Comparison of ENCODE assay signal across 26 cellular contexts in the genomic region with DNA sequence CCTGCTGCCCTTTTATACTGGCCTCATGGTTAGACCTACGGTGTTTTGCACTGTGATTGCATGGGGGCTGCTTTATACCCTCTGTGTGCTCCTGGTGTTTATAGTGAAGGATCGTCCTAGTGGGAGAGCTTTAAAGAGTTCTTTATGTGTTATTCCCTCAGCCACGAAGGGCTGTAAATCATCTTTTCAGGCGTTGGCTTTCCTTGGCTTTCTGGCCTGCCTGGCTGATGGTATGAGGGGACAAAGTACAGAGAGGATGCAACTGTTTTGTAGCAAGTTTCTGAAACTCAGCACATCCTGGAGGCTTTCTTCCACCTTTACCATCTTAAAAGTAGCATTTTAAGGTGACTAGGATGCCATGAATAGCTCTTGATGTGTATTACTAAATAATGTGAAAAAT.
DNase-seq lines count a peak whose midpoint lies in the region; ATAC-seq, FAIRE-seq and TF ChIP-seq lines count a peak whose summit lies in the region.
"Had no signal": no experiment of that assay in that cellular context is flagged by ENCODE, and none has a peak within 500 bp of the region (broad histone marks: within the 10 kb centered on the region; RNA-seq: fewer than 3 reads in every experiment).

No MANE protein-coding gene starts in this region.

- H3K27me3 Mint-ChIP-seq in nephron (ENCODE audit: low read depth), result peaks cover 4% of the 10 kb centered on the region
- H3K27me3 Mint-ChIP-seq in activated naive CD8-positive, alpha-beta T cell treated with anti-CD3 and anti-CD28 coated beads, Interleukin-2, amount 50 U/mL, for 24 hours, result no peaks in the 10 kb centered on the region
- H3K27me3 Mint-ChIP-seq: IgD-negative memory B cell had no signal

- H3K9me3 Mint-ChIP-seq in nephron, result no peaks in the 10 kb centered on the region
- H3K9me3 Mint-ChIP-seq in activated naive CD8-positive, alpha-beta T cell treated with anti-CD3 and anti-CD28 coated beads, Interleukin-2, amount 50 U/mL, for 24 hours, result no peaks in the 10 kb centered on the region
- H3K9me3 Mint-ChIP-seq: CD8-positive, alpha-beta memory T cell; IgD-negative memory B cell had no signal

- H3K27ac Mint-ChIP-seq in nephron, result peak overlapping the region in 2 of 3 experiments; percentile 23 to 76
- H3K27ac Mint-ChIP-seq in activated naive CD8-positive, alpha-beta T cell treated with anti-CD3 and anti-CD28 coated beads, Interleukin-2, amount 50 U/mL, for 24 hours, result no peak overlapping the region
- H3K27ac Mint-ChIP-seq: CD8-positive, alpha-beta memory T cell; IgD-negative memory B cell had no signal

- POLR2A ChIA-PET in HEK293 (lab: Yijun Ruan, JAX), result no interaction called here

- intact Hi-C loops in colonic mucosa (cut with DNase I), result no loop called here

- TF ChIP-seq CTCF in HEK293 (tag by site-specific recombination; IDR thresholded peaks at IDR 0.05), result no peak
- no peak for TF ChIP-seq CTCF in colonic mucosa (IDR thresholded peaks at IDR 0.05)
- TF ChIP-seq CTCF in nephron (IDR thresholded peaks at IDR 0.05; ENCODE audit: unreplicated experiment in 3 of 3), result no peak

- ATAC-seq in GM18520 (IDR thresholded peaks at IDR 0.05; ENCODE audit: unreplicated experiment) (no peak), GM18873 (IDR thresholded peaks at IDR 0.05; ENCODE audit: low FRiP score, unreplicated experiment) (no peak)
- ATAC-seq in activated naive CD8-positive, alpha-beta T cell treated with anti-CD3 and anti-CD28 coated beads, Interleukin-2, amount 50 U/mL, for 24 hours, result no peak
- ATAC-seq: PC-3 had no signal

- 7 to 24% (median 15%) methylated on average over 4 of the region's 4 CpGs for WGBS in small intestine, 3 donors

- no peak overlapping the region for H3K4me3 ChIP-seq in HEK293 (ENCODE audit: low read depth, low read length)
- no peak overlapping the region for H3K4me3 ChIP-seq in colonic mucosa
- no peak overlapping the region for H3K4me3 ChIP-seq in small intestine (ENCODE audit: low read depth in 1 of 2, low read length in 2 of 2)
- H3K4me3 ChIP-seq: SK-N-MC had no signal

- DNase-seq in colonic mucosa (peak; percentile 25), small intestine (peak; percentile 71)
- no peak for DNase-seq in activated naive CD8-positive, alpha-beta T cell treated with anti-CD3 and anti-CD28 coated beads, Interleukin-2, amount 50 U/mL, for 24 hours
- DNase-seq: CD8-positive, alpha-beta memory T cell; DMS53; GDM1; H7; MV-4-11; NCI-H1105 treated with DMSO at 0.1 percent for 48 hours; NCI-H2029 treated with DMSO at 0.1 percent for 48 hours; NCI-H2171; NCI-H345; NCI-H524; PC-3; RPMI8226; SHP77 treated with DMSO at 0.1 percent for 48 hours; SW 1271 had no signal

- H3K9ac ChIP-seq in colonic mucosa (ENCODE audit: low read depth in 2 of 2, low read length in 2 of 2), result no peak overlapping the region

- H3K27me3 ChIP-seq in colonic mucosa (no peaks in the 10 kb centered on the region), small intestine (ENCODE audit: control insufficient read depth in 2 of 2, insufficient read depth in 2 of 2, low read length in 2 of 2) (no peaks in the 10 kb centered on the region)

- H3K9me3 ChIP-seq in HEK293 (ENCODE audit: control insufficient read depth, insufficient read depth, low read depth, low read length) (no peaks in the 10 kb centered on the region), colonic mucosa (no peaks in the 10 kb centered on the region), small intestine (ENCODE audit: control insufficient read depth, low read depth) (no peaks in the 10 kb centered on the region)

- no peaks in the 10 kb centered on the region for H3K4me1 ChIP-seq in HEK293 (ENCODE audit: control insufficient read depth, insufficient read depth, low read length)
- H3K4me1 ChIP-seq in colonic mucosa, result no peaks in the 10 kb centered on the region
- no peaks in the 10 kb centered on the region for H3K4me1 ChIP-seq in small intestine (ENCODE audit: control insufficient read depth in 2 of 2, insufficient read depth in 1 of 2, low read depth in 1 of 2, low read length in 1 of 2)

- no peaks in the 10 kb centered on the region for H3K36me3 Mint-ChIP-seq in nephron (ENCODE audit: low read depth)
- no peaks in the 10 kb centered on the region for H3K36me3 Mint-ChIP-seq in activated naive CD8-positive, alpha-beta T cell treated with anti-CD3 and anti-CD28 coated beads, Interleukin-2, amount 50 U/mL, for 24 hours (ENCODE audit: low read depth)
- H3K36me3 Mint-ChIP-seq: CD8-positive, alpha-beta memory T cell had no signal

- H3K4me1 Mint-ChIP-seq in nephron, result peaks cover 32% of the 10 kb centered on the region
- no peaks in the 10 kb centered on the region for H3K4me1 Mint-ChIP-seq in activated naive CD8-positive, alpha-beta T cell treated with anti-CD3 and anti-CD28 coated beads, Interleukin-2, amount 50 U/mL, for 24 hours
- H3K4me1 Mint-ChIP-seq: CD8-positive, alpha-beta memory T cell; IgD-negative memory B cell had no signal

- H3K36me3 ChIP-seq in HEK293 (ENCODE audit: control insufficient read depth in 2 of 2, insufficient read depth in 1 of 2, low read length in 2 of 2), result no peaks in the 10 kb centered on the region
- H3K36me3 ChIP-seq in colonic mucosa, result no peaks in the 10 kb centered on the region
- H3K36me3 ChIP-seq in small intestine (ENCODE audit: control insufficient read depth in 2 of 2, insufficient read depth in 2 of 2, low read length in 2 of 2), result no peaks in the 10 kb centered on the region

- CTCF ChIA-PET in HEK293 (lab: Yijun Ruan, JAX), result interaction anchor here (1.1 kb wide), 1 partner anchor 363 kb away, joined by 3 read pairs; no protein-coding TSS in a partner anchor

- no peak overlapping the region for H3K27ac ChIP-seq in HEK293 (ENCODE audit: extremely low read depth, low read depth, low read length)
- H3K27ac ChIP-seq in colonic mucosa, result no peak overlapping the region
- no peak overlapping the region for H3K27ac ChIP-seq in small intestine (ENCODE audit: low read depth in 1 of 2, low read length in 1 of 2)
- H3K27ac ChIP-seq: C4-2B, SK-N-MC had no signal

- no peak overlapping the region for H3K4me3 Mint-ChIP-seq in nephron
- no peak overlapping the region for H3K4me3 Mint-ChIP-seq in activated naive CD8-positive, alpha-beta T cell treated with anti-CD3 and anti-CD28 coated beads, Interleukin-2, amount 50 U/mL, for 24 hours
- H3K4me3 Mint-ChIP-seq: CD8-positive, alpha-beta memory T cell; IgD-negative memory B cell had no signal

- FAIRE-seq in small intestine (lab: Jason Lieb, UNC), result no peak
- FAIRE-seq: A204.1, D721Med had no signal

TF ChIP-seq in HEK293, 187 proteins besides CTCF, POLR2A, EP300 and RAD21:
- TF ChIP-seq GLIS1 (tag by site-specific recombination; IDR thresholded peaks at IDR 0.05) (0 out of 2 replicates have a peak, but pooled peaks have one; percentile 24), ZIC2 (tag by site-specific recombination; IDR thresholded peaks at IDR 0.05) (peak; percentile 58)
- TF ChIP-seq, protein P1, sequence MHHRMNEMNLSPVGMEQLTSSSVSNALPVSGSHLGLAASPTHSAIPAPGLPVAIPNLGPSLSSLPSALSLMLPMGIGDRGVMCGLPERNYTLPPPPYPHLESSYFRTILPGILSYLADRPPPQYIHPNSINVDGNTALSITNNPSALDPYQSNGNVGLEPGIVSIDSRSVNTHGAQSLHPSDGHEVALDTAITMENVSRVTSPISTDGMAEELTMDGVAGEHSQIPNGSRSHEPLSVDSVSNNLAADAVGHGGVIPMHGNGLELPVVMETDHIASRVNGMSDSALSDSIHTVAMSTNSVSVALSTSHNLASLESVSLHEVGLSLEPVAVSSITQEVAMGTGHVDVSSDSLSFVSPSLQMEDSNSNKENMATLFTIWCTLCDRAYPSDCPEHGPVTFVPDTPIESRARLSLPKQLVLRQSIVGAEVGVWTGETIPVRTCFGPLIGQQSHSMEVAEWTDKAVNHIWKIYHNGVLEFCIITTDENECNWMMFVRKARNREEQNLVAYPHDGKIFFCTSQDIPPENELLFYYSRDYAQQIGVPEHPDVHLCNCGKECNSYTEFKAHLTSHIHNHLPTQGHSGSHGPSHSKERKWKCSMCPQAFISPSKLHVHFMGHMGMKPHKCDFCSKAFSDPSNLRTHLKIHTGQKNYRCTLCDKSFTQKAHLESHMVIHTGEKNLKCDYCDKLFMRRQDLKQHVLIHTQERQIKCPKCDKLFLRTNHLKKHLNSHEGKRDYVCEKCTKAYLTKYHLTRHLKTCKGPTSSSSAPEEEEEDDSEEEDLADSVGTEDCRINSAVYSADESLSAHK (tag by site-specific recombination; IDR thresholded peaks at IDR 0.05), result no peak
